In the genomic region with DNA sequence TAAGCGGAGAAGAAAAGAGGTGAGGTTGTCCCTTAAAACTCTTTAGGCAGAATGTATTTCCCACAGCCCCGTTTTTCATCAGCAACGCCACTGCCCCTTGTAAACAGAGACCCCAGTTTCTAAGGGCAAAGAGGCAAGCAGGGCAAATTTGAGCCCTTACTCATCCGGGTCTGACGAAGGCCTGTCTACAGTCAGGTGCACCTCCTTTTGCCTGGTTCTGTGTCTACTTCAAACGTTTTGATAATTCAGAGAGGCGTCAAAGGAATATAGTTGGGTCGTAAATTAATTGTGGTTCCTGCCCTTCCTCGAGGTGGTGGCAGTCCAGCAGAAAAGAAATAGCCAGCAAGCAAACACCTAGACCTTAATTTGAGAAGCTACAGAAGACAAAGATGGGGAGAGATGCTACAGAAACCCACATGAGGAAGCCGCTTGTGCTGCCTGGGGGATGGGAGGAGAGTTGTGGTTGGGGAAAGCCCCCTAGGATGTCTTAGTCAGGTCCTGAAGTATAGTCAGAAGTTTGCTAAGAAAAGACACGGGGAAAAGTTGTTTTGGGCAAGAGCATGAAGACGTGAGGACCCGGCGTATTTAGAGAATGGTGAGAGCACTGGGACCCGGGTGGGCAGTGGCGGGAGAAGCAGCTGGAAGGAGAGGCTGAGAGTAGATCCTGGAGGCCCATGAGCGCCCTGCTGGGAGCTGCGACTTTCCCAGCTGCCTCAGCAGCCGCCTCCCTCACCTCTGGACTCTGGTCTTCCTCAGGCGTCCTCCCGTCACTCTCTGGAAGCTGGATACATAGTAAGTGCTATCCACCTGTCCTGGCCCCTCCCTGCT, we compare ENCODE assay signal across 7 cellular contexts. TPM values are rescaled to one million over a fixed set of nuclear protein-coding genes. Genes with fewer than 3 reads are reported as not detected.
DNase-seq lines count a peak whose midpoint lies in the region; ATAC-seq and TF ChIP-seq lines count a peak whose summit lies in the region.

No MANE protein-coding gene starts in this region.

- intact Hi-C loops in vagina (cut with DNase I): no loop called here

- H3K4me3 ChIP-seq in HUES64 (ENCODE audit: low read length) (peak overlapping the region; percentile 80; the same call in 1 of the 2 replicates), parathyroid adenoma (ENCODE audit: low read depth, low read length) (peak overlapping the region; percentile 67), vagina (peak overlapping the region; percentile 83 to 88)
- peak overlapping the region; percentile 76 for H3K4me3 ChIP-seq in effector memory CD4-positive, alpha-beta T cell (ENCODE audit: insufficient read depth, low read depth, low read length, poor library complexity, severe bottlenecking)

- H3K9ac ChIP-seq in HUES64 (ENCODE audit: low read depth, low read length) (no peak overlapping the region), parathyroid adenoma (peak overlapping the region; percentile 75)

- H3K4me1 ChIP-seq in HUES64 (ENCODE audit: insufficient read depth, low read length): peaks cover 5% of the 10 kb centered on the region; the same call in 1 of the 2 replicates
- peaks cover 45% of the 10 kb centered on the region for H3K4me1 ChIP-seq in effector memory CD4-positive, alpha-beta T cell (ENCODE audit: control insufficient read depth, insufficient read depth, low read length, poor library complexity, severe bottlenecking)
- peaks cover 19% of the 10 kb centered on the region for H3K4me1 ChIP-seq in parathyroid adenoma
- peaks cover 65% of the 10 kb centered on the region for H3K4me1 ChIP-seq in vagina

- ATAC-seq in HG02642 (IDR thresholded peaks at IDR 0.05; ENCODE audit: poor library complexity, unreplicated experiment) (no peak), GM21381 (IDR thresholded peaks at IDR 0.05; ENCODE audit: unreplicated experiment) (no peak)

- H3K27ac ChIP-seq in HUES64 (ENCODE audit: low read depth, low read length) (no peak overlapping the region), parathyroid adenoma (peak overlapping the region; percentile 70), vagina (peak overlapping the region; percentile 99)
- H3K27ac ChIP-seq in effector memory CD4-positive, alpha-beta T cell (ENCODE audit: insufficient read depth, low read length, poor library complexity, severe bottlenecking): peak overlapping the region; percentile 100

- H3K4me2 ChIP-seq in parathyroid adenoma (ENCODE audit: low read length): peak overlapping the region; percentile 93

- no peak for TF ChIP-seq POLR2A in vagina (IDR thresholded peaks at IDR 0.05)

- H3K36me3 ChIP-seq in HUES64 (ENCODE audit: insufficient read depth, low read length) (peaks cover 35% of the 10 kb centered on the region), parathyroid adenoma (ENCODE audit: control insufficient read depth, insufficient read depth, low read length) (no peaks in the 10 kb centered on the region), vagina (peaks cover 0 to 55% of the 10 kb centered on the region in 2 donors)
- H3K36me3 ChIP-seq in effector memory CD4-positive, alpha-beta T cell (ENCODE audit: control insufficient read depth, insufficient read depth, low read length): peaks cover 53% of the 10 kb centered on the region

- DNase-seq in activated CD4-positive, alpha-beta T cell treated with anti-CD3 and anti-CD28 coated beads, Interleukin-2, amount 50 U/mL, for 24 hours (ENCODE audit: low read depth in 1 of 2, low spot score in 1 of 2): peak; percentile 54 to 81
- peak; percentile 57 to 77 (median 70) for DNase-seq in effector memory CD4-positive, alpha-beta T cell
- DNase-seq in vagina (ENCODE audit: extremely low spot score in 2 of 2): no peak

- 86% methylated on average over 21 of the region's 21 CpGs for WGBS in HUES64

- peaks cover 35% of the 10 kb centered on the region for H3K79me2 ChIP-seq in parathyroid adenoma

- no peak overlapping the region for H2AFZ ChIP-seq in parathyroid adenoma

- TF ChIP-seq CTCF in parathyroid adenoma (IDR thresholded peaks at IDR 0.05) (no peak), vagina (IDR thresholded peaks at IDR 0.05) (no peak)

- peaks cover 60% of the 10 kb centered on the region for H3K27me3 ChIP-seq in HUES64 (ENCODE audit: insufficient read depth, low read length)
- no peaks in the 10 kb centered on the region for H3K27me3 ChIP-seq in effector memory CD4-positive, alpha-beta T cell (replicated peaks; ENCODE audit: control insufficient read depth, insufficient read depth, low read length, poor library complexity, severe bottlenecking)
- H3K27me3 ChIP-seq in parathyroid adenoma (ENCODE audit: control insufficient read depth, insufficient read depth, low read length): no peaks in the 10 kb centered on the region
- no peaks in the 10 kb centered on the region for H3K27me3 ChIP-seq in vagina

- H3K9me3 ChIP-seq in HUES64 (ENCODE audit: insufficient read depth, low read depth, low read length) (no peaks in the 10 kb centered on the region), parathyroid adenoma (ENCODE audit: control insufficient read depth, low read length) (no peaks in the 10 kb centered on the region), vagina (no peaks in the 10 kb centered on the region)
- no peaks in the 10 kb centered on the region for H3K9me3 ChIP-seq in effector memory CD4-positive, alpha-beta T cell (ENCODE audit: control insufficient read depth, low read length)

RNA-seq across cellular contexts. Expression of gene FBRS, which starts 2.4 kb away (rescaled TPM):
- 9.2 TPM for polyA plus RNA-seq in HUES64 (2013, experiment 1 of 2)
- polyA plus RNA-seq in HUES64 (2013, experiment 2 of 2): 12.8 TPM
- total RNA-seq in vagina: 28.7 TPM

RNA-seq across cellular contexts. Expression of gene PRR14, which starts 9.9 kb away (rescaled TPM):
- 11.0 TPM for polyA plus RNA-seq in HUES64 (2013, experiment 1 of 2)
- 16.6 TPM for polyA plus RNA-seq in HUES64 (2013, experiment 2 of 2)
- total RNA-seq in vagina: 60.4 TPM

RNA-seq across cellular contexts. Expression of gene SRCAP, which starts 38.3 kb away (rescaled TPM):
- polyA plus RNA-seq in HUES64 (2013, experiment 1 of 2): 23.3 TPM
- polyA plus RNA-seq in HUES64 (2013, experiment 2 of 2): 25.3 TPM
- 28.5 TPM for total RNA-seq in vagina

RNA-seq across cellular contexts. Expression of gene ZNF689, which starts 50.4 kb away (rescaled TPM):
- 13.1 TPM for polyA plus RNA-seq in HUES64 (2013, experiment 1 of 2)
- polyA plus RNA-seq in HUES64 (2013, experiment 2 of 2): 13.5 TPM
- 7.6 TPM for total RNA-seq in vagina

Comparison
In these comparisons a context has a peak if more than half of its experiments do, and no peak if none do; other contexts are left out.
1. DNase-seq: peak in activated CD4-positive, alpha-beta T cell treated with anti-CD3 and anti-CD28 coated beads, Interleukin-2, amount 50 U/mL, for 24 hours (2 of 2) and effector memory CD4-positive, alpha-beta T cell (3 of 3); none in vagina (0 of 2).
2. Peak in every context shown above with its lines, with median percentiles within 50 percentile points of each other: H3K4me3 ChIP-seq.